In the genomic region with DNA sequence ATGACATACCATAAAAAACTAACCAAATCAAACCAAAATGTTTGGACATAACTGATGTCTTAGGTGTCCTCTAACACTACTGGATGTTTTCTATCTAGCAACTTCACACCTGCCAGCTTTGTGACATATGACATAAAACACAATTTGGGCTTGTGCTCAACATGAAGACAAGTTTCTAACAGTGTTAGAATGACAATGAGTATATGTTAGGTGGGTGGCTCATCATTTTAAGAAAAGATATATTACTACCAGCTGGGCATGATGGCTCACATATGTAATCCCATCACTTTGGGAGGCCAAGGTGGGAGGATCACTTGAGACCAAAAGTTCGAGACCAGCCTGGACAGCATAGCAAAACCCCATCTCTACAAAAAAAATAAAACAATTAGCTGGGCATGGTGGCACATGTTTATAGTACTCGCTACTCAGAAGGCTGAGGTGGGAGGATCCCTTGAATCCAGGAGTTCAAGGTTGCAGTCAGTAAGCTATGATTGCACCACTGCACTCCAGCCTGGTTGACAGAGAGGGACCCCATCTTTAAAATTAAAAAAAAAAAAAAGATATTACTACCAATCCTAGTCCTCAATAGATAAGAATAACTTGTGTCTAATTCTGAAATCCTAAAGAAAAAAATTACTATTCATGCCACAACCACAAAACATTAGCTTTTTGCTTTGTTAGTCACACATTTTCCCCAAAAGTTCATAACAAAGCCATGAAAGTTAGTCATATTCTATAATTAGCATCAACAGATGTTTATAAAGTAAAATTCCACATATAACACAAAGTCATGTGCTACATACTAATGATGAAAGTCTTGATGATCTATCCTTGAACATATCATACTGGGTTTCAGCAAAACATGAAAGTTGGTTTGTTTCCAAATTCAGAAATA, we compare ENCODE assay signal across 12 cellular contexts. TPM values are rescaled to one million over a fixed set of nuclear protein-coding genes. Genes with fewer than 3 reads are reported as not detected.
DNase-seq lines count a peak whose midpoint lies in the region; ATAC-seq, FAIRE-seq and TF ChIP-seq lines count a peak whose summit lies in the region.
"Had no signal": no experiment of that assay in that cellular context is flagged by ENCODE, and none has a peak within 500 bp of the region (broad histone marks: within the 10 kb centered on the region; RNA-seq: fewer than 3 reads in every experiment).

No MANE protein-coding gene starts in this region.

- BruUV-seq in HepG2 (replicated peaks; lab: Mats Ljungman, UMichigan) = no TSS peak

- no peak for TF ChIP-seq RAD21 in HepG2 (CRISPR knock-in tag; IDR thresholded peaks at IDR 0.05)

- H3K9me3 Mint-ChIP-seq in activated T-helper 2 cell treated with anti-CD3 and anti-CD28 coated beads, Interferon-gamma antibody, Interleukin-2, Interleukin-4, amounts not matched to agents 10 μg/mL and 5 μg/mL and 100 μg/mL, durations not matched to agents 14 hours and 24 hours and 36 hours = no peaks in the 10 kb centered on the region

- CTCF ChIA-PET in HepG2 (lab: Yijun Ruan, JAX; ENCODE audit: low intra/inter-chr PET ratio, low total read pairs) = no interaction called here

- H3K27ac ChIP-seq in HepG2 (ENCODE audit: extremely low read length, insufficient read depth, low read length) (no peak overlapping the region), right lobe of liver (no peak overlapping the region)

- FAIRE-seq in HepG2 (lab: Jason Lieb, UNC) = no peak

- H3K36me3 Mint-ChIP-seq in activated T-helper 2 cell treated with anti-CD3 and anti-CD28 coated beads, Interferon-gamma antibody, Interleukin-2, Interleukin-4, amounts not matched to agents 10 μg/mL and 5 μg/mL and 100 μg/mL, durations not matched to agents 14 hours and 24 hours and 36 hours (ENCODE audit: low read depth) = peaks cover 9% of the 10 kb centered on the region

- no peak overlapping the region for H2AFZ ChIP-seq in HepG2 (ENCODE audit: low read length)

- POLR2A ChIA-PET in HepG2 (lab: Yijun Ruan, JAX) = no interaction called here

- TF ChIP-seq EP300 in HepG2 (IDR thresholded peaks at IDR 0.05; ENCODE audit: low read depth in 2 of 2, low read length in 2 of 2) (no peak), HepG2 (CRISPR knock-in tag; IDR thresholded peaks at IDR 0.05; ENCODE audit: borderline replicate concordance) (no peak)

- H3K27me3 ChIP-seq in HepG2 (ENCODE audit: control insufficient read depth in 1 of 2, insufficient read depth in 2 of 2, low read length in 2 of 2) (no peaks in the 10 kb centered on the region), right lobe of liver (no peaks in the 10 kb centered on the region)

- TF ChIP-seq POLR2A in HepG2 (IDR thresholded peaks at IDR 0.05; ENCODE audit: insufficient read depth in 1 of 2, low read depth in 2 of 2, low read length in 2 of 2) (no peak), right lobe of liver (IDR thresholded peaks at IDR 0.05) (no peak)

- intact Hi-C loops in HepG2 (cut with micrococcal nuclease; ENCODE audit: unreplicated experiment) = no loop called here
- intact Hi-C loops in right lobe of liver (cut with DNase I) = no loop called here
- intact Hi-C loops in activated T-helper 2 cell treated with anti-CD3 and anti-CD28 coated beads, Interferon-gamma antibody, Interleukin-2, Interleukin-4, amounts not matched to agents 10 μg/mL and 5 μg/mL and 100 μg/mL, durations not matched to agents 14 hours and 24 hours and 36 hours (cut with micrococcal nuclease) = no loop called here

- H3K27me3 Mint-ChIP-seq in activated T-helper 2 cell treated with anti-CD3 and anti-CD28 coated beads, Interferon-gamma antibody, Interleukin-2, Interleukin-4, amounts not matched to agents 10 μg/mL and 5 μg/mL and 100 μg/mL, durations not matched to agents 14 hours and 24 hours and 36 hours (ENCODE audit: low read depth) = no peaks in the 10 kb centered on the region

- in situ Hi-C loops in HepG2 (cut with HindIII; ENCODE audit: extremely low pct_ligation_motif_present, low pct_unique_long_range_greater_than_20kb) (no loop called here), astrocyte of the cerebellum (cut with HindIII; ENCODE audit: low sequenced_read_pairs) (no loop called here)

- no peak overlapping the region for H3K9ac ChIP-seq in HepG2 (ENCODE audit: insufficient read depth, low read depth, low read length)

- no peak for ATAC-seq in HepG2
- ATAC-seq in right lobe of liver = no peak

- TF ChIP-seq CTCF in HepG2 (CRISPR knock-in tag; IDR thresholded peaks at IDR 0.05) = no peak
- TF ChIP-seq CTCF in right lobe of liver (IDR thresholded peaks at IDR 0.05) = no peak
- TF ChIP-seq CTCF in astrocyte of the cerebellum (IDR thresholded peaks at IDR 0.05; ENCODE audit: low read depth, low read length, missing control alignments) = no peak

- no peaks in the 10 kb centered on the region for H4K20me1 ChIP-seq in HepG2 (ENCODE audit: insufficient read depth, low read length)

- no peak overlapping the region for H3K27ac Mint-ChIP-seq in activated T-helper 2 cell treated with anti-CD3 and anti-CD28 coated beads, Interferon-gamma antibody, Interleukin-2, Interleukin-4, amounts not matched to agents 10 μg/mL and 5 μg/mL and 100 μg/mL, durations not matched to agents 14 hours and 24 hours and 36 hours

- H3K4me1 ChIP-seq in HepG2 (ENCODE audit: insufficient read depth, low read length) = peaks cover 16% of the 10 kb centered on the region
- peaks cover 0 to 6% (median 3%) of the 10 kb centered on the region in 4 donors for H3K4me1 ChIP-seq in right lobe of liver
- H3K4me1 ChIP-seq: Caco-2 had no signal

- WGBS in HepG2 (ENCODE audit: low lambda C conversion rate) = 92% methylated on average over 2 of the region's 2 CpGs
- 94% methylated on average over 2 of the region's 2 CpGs for WGBS in right lobe of liver (ENCODE audit: insufficient coverage, low coverage, low lambda C conversion rate, missing lambda C conversion rate)

- H3K4me3 ChIP-seq in HepG2 (replicated peaks in 1 of 3; ENCODE audit: insufficient read depth in 1 of 3, low read depth in 2 of 3, low read length in 3 of 3) (no peak overlapping the region), right lobe of liver (no peak overlapping the region), astrocyte of the cerebellum (ENCODE audit: low read depth, low read length) (no peak overlapping the region)

- H3K4me3 Mint-ChIP-seq in activated T-helper 2 cell treated with anti-CD3 and anti-CD28 coated beads, Interferon-gamma antibody, Interleukin-2, Interleukin-4, amounts not matched to agents 10 μg/mL and 5 μg/mL and 100 μg/mL, durations not matched to agents 14 hours and 24 hours and 36 hours (ENCODE audit: low read depth) = no peak overlapping the region

- H3K9me3 ChIP-seq in HepG2 (ENCODE audit: low read length) = no peaks in the 10 kb centered on the region
- no peaks in the 10 kb centered on the region for H3K9me3 ChIP-seq in right lobe of liver
- H3K9me3 ChIP-seq: Caco-2 had no signal

- no peaks in the 10 kb centered on the region for H3K79me2 ChIP-seq in HepG2 (ENCODE audit: insufficient read depth, low read length)

- peaks cover 4% of the 10 kb centered on the region for H3K4me1 Mint-ChIP-seq in activated T-helper 2 cell treated with anti-CD3 and anti-CD28 coated beads, Interferon-gamma antibody, Interleukin-2, Interleukin-4, amounts not matched to agents 10 μg/mL and 5 μg/mL and 100 μg/mL, durations not matched to agents 14 hours and 24 hours and 36 hours (ENCODE audit: low read depth)

- H3K4me2 ChIP-seq in HepG2 (ENCODE audit: low read depth, low read length) = no peak overlapping the region

- no peak for DNase-seq in HepG2 (ENCODE audit: low spot score)
- no peak for DNase-seq in right lobe of liver
- DNase-seq in astrocyte of the cerebellum (ENCODE audit: low read depth) = peak; percentile 79
- peak; percentile 89 for DNase-seq in iris pigment epithelial cell (ENCODE audit: low read depth)
- no peak for DNase-seq in activated T-helper 2 cell treated with anti-CD3 and anti-CD28 coated beads, Interferon-gamma antibody, Interleukin-2, Interleukin-4, amounts not matched to agents 10 μg/mL and 5 μg/mL and 100 μg/mL, durations not matched to agents 14 hours and 24 hours and 36 hours (ENCODE audit: low spot score)
- no peak for DNase-seq in NCI-H146 (lab: John Stamatoyannopoulos, UW)
- DNase-seq in UCSD-AML1 (lab: John Stamatoyannopoulos, UW; ENCODE audit: unreplicated experiment) = no peak
- no peak for DNase-seq in stimulated activated naive CD4-positive, alpha-beta T cell (lab: John Stamatoyannopoulos, UW)
- DNase-seq: activated CD4-positive, alpha-beta T cell treated with anti-CD3 and anti-CD28 coated beads, Interleukin-2, amount 50 U/mL, for 4 hours; Caco-2; kidney; NCI-H2081 had no signal

- peaks cover 0 to 2% of the 10 kb centered on the region in 2 experiments; a peak in 1 of 5 replicates for H3K36me3 ChIP-seq in HepG2 (replicated peaks in 1 of 2; ENCODE audit: control insufficient read depth in 1 of 2, insufficient read depth in 2 of 2, low read length in 2 of 2)
- H3K36me3 ChIP-seq in right lobe of liver = peaks cover 0 to 2% (median 0%) of the 10 kb centered on the region in 4 donors

RNA-seq across cellular contexts. Expression of gene LRRFIP2, which starts 59.9 kb away (rescaled TPM):
- 32.2 and 33.7 TPM in 2 replicates for total RNA-seq in HepG2 (2016; rRNA removed; fragmentation: Illumina TruSeq; extraction: Trizol)
- total RNA-seq in HepG2 (2016; cell fraction: cytosol; rRNA removed; fragmentation: Illumina TruSeq; extraction: Trizol; ENCODE audit: low read depth) = 27.4 and 28.7 TPM in 2 replicates
- total RNA-seq in HepG2 (2016; cell fraction: insoluble cytoplasmic fraction; rRNA removed; fragmentation: Illumina TruSeq; extraction: Trizol) = 27.5 and 33.1 TPM in 2 replicates
- 39.7 and 47.6 TPM in 2 replicates for total RNA-seq in HepG2 (2016; cell fraction: membrane; rRNA removed; fragmentation: Illumina TruSeq; extraction: Trizol)
- 42.0 and 44.0 TPM in 2 replicates for total RNA-seq in HepG2 (2016; cell fraction: nucleus; rRNA removed; fragmentation: Illumina TruSeq; extraction: Trizol)
- 9.9 and 13.5 TPM in 2 replicates for polyA plus RNA-seq in HepG2 (2011; rRNA removed)
- 7.4 and 9.3 TPM in 2 replicates for polyA plus RNA-seq in HepG2 (2011; cell fraction: cytosol; rRNA removed)
- 9.5 and 9.8 TPM in 2 replicates for polyA plus RNA-seq in HepG2 (2011; cell fraction: nucleus; rRNA removed)
- 18.5 and 20.9 TPM in 2 replicates for polyA plus RNA-seq in HepG2 (2012)
- polyA plus RNA-seq in HepG2 (2016; cell fraction: cytosol; fragmentation: Illumina TruSeq; extraction: Trizol; ENCODE audit: low read depth) = 22.9 and 27.7 TPM in 2 replicates
- 32.7 and 34.9 TPM in 2 replicates for polyA plus RNA-seq in HepG2 (2016; cell fraction: insoluble cytoplasmic fraction; fragmentation: Illumina TruSeq; extraction: Trizol; ENCODE audit: low read depth)
- polyA plus RNA-seq in HepG2 (2016; cell fraction: membrane; fragmentation: Illumina TruSeq; extraction: Trizol; ENCODE audit: low read depth) = 31.3 and 34.7 TPM in 2 replicates
- 35.0 and 37.3 TPM in 2 replicates for polyA plus RNA-seq in HepG2 (2016; cell fraction: nucleus; fragmentation: Illumina TruSeq; extraction: Trizol; ENCODE audit: insufficient read depth, low read depth)
- 10.3 and 20.6 TPM in 2 replicates for polyA minus RNA-seq in HepG2 (2011; rRNA and poly(A)+ RNA removed; ENCODE audit: low replicate concordance)
- polyA minus RNA-seq in HepG2 (2011; cell fraction: cytosol; rRNA and poly(A)+ RNA removed) = 10.3 and 12.0 TPM in 2 replicates
- 69.1 and 70.6 TPM in 2 replicates for polyA minus RNA-seq in HepG2 (2011; cell fraction: nucleus; rRNA and poly(A)+ RNA removed)
- 10 to 100 TPM; 32.8 to 46.1 (median 39.6) TPM for total RNA-seq in right lobe of liver
- total RNA-seq in activated T-helper 2 cell treated with anti-CD3 and anti-CD28 coated beads, Interferon-gamma antibody, Interleukin-2, Interleukin-4, amounts not matched to agents 10 μg/mL and 5 μg/mL and 100 μg/mL, durations not matched to agents 14 hours and 24 hours and 36 hours = 36.8 and 38.3 TPM in 2 replicates

Comparison
In these comparisons a context has a peak if more than half of its experiments do, and no peak if none do; other contexts are left out.
1. DNase-seq: peak in astrocyte of the cerebellum (single experiment) and iris pigment epithelial cell (single experiment); none in HepG2 (single experiment), right lobe of liver (0 of 3), activated T-helper 2 cell treated with anti-CD3 and anti-CD28 coated beads, Interferon-gamma antibody, Interleukin-2, Interleukin-4, amounts not matched to agents 10 μg/mL and 5 μg/mL and 100 μg/mL, durations not matched to agents 14 hours and 24 hours and 36 hours (single experiment), NCI-H146 (single experiment), UCSD-AML1 (single experiment) and stimulated activated naive CD4-positive, alpha-beta T cell (0 of 6).